8 cellular contexts compared by ENCODE assay signal in genomic region chr10:73644015-73644743, GRCh38. TPM values are rescaled to one million over a fixed set of nuclear protein-coding genes. Genes with fewer than 3 reads are reported as not detected.
DNase-seq lines count a peak whose midpoint lies in the region; ATAC-seq, FAIRE-seq and TF ChIP-seq lines count a peak whose summit lies in the region.

No MANE protein-coding gene starts in this region.

- H3K79me2 ChIP-seq in GM23338 (replicated peaks; ENCODE audit: insufficient read depth) (no peaks in the 10 kb centered on the region), HepG2 (ENCODE audit: insufficient read depth, low read length) (no peaks in the 10 kb centered on the region)

- BruUV-seq in HepG2 (replicated peaks; lab: Mats Ljungman, UMichigan): no TSS peak

- no peaks in the 10 kb centered on the region; the same call in 2 of the 3 replicates for H3K36me3 Mint-ChIP-seq in GM23338 (ENCODE audit: low read depth)

- H3K9me2 ChIP-seq in GM23338 (ENCODE audit: insufficient read depth): no peaks in the 10 kb centered on the region

- H3K4me1 ChIP-seq in GM23338 (ENCODE audit: insufficient read depth) (peaks cover 9% of the 10 kb centered on the region), colonic mucosa (peaks cover 4% of the 10 kb centered on the region), HepG2 (ENCODE audit: insufficient read depth, low read length) (peaks cover 19% of the 10 kb centered on the region)

- no peak overlapping the region for H3K4me3 ChIP-seq in GM23338
- H3K4me3 ChIP-seq in colonic mucosa: no peak overlapping the region
- H3K4me3 ChIP-seq in HepG2 (replicated peaks in 1 of 3; ENCODE audit: insufficient read depth in 1 of 3, low read depth in 2 of 3, low read length in 3 of 3): no peak overlapping the region

- peak; percentile 87 for TF ChIP-seq RAD21 in HepG2 (CRISPR knock-in tag; IDR thresholded peaks at IDR 0.05)

- H3K4me1 Mint-ChIP-seq in GM23338: peaks cover 20% of the 10 kb centered on the region

- H3K9me3 Mint-ChIP-seq in GM23338: no peaks in the 10 kb centered on the region; the same call in 2 of the 3 replicates

- in situ Hi-C loops in HepG2 (cut with HindIII; ENCODE audit: extremely low pct_ligation_motif_present, low pct_unique_long_range_greater_than_20kb): loop anchor here (5.0 to 25.0 kb wide), 2 partner anchors 117 to 382 kb away; partner anchors contain the start of gene MRPS16

- H3F3A ChIP-seq in GM23338 (replicated peaks; ENCODE audit: low read depth): peaks cover 6% of the 10 kb centered on the region; the same call in 1 of the 2 replicates

- H3K27me3 ChIP-seq in GM23338 (ENCODE audit: insufficient read depth): no peaks in the 10 kb centered on the region
- no peaks in the 10 kb centered on the region for H3K27me3 ChIP-seq in colonic mucosa
- peaks cover 1 to 19% of the 10 kb centered on the region in 2 experiments; a peak in 3 of 5 replicates for H3K27me3 ChIP-seq in HepG2 (ENCODE audit: control insufficient read depth in 1 of 2, insufficient read depth in 2 of 2, low read length in 2 of 2)

- H3K4me2 ChIP-seq in GM23338: no peak overlapping the region
- H3K4me2 ChIP-seq in HepG2 (ENCODE audit: low read depth, low read length): no peak overlapping the region

- no peak for TF ChIP-seq POLR2A in HepG2 (IDR thresholded peaks at IDR 0.05; ENCODE audit: insufficient read depth in 1 of 2, low read depth in 2 of 2, low read length in 2 of 2)

- H2AFZ ChIP-seq in GM23338 (peak overlapping the region; percentile 64; the same call in 1 of the 2 replicates), HepG2 (ENCODE audit: low read length) (no peak overlapping the region)

- no peak overlapping the region for H3K27ac Mint-ChIP-seq in GM23338

- no peak overlapping the region for H3K27ac ChIP-seq in GM23338 (ENCODE audit: low read depth)
- H3K27ac ChIP-seq in colonic mucosa: no peak overlapping the region
- no peak overlapping the region for H3K27ac ChIP-seq in HepG2 (ENCODE audit: extremely low read length, insufficient read depth, low read length)

- H4K20me1 ChIP-seq in GM23338 (replicated peaks; ENCODE audit: insufficient read depth): no peaks in the 10 kb centered on the region
- H4K20me1 ChIP-seq in HepG2 (ENCODE audit: insufficient read depth, low read length): no peaks in the 10 kb centered on the region

- no peak overlapping the region for H3K4me3 Mint-ChIP-seq in GM23338

- no peaks in the 10 kb centered on the region for H3K36me3 ChIP-seq in GM23338 (ENCODE audit: insufficient read depth)
- H3K36me3 ChIP-seq in colonic mucosa: no peaks in the 10 kb centered on the region
- H3K36me3 ChIP-seq in HepG2 (replicated peaks in 1 of 2; ENCODE audit: control insufficient read depth in 1 of 2, insufficient read depth in 2 of 2, low read length in 2 of 2): no peaks in the 10 kb centered on the region

- TF ChIP-seq EP300 in HepG2 (IDR thresholded peaks at IDR 0.05; ENCODE audit: low read depth in 2 of 2, low read length in 2 of 2) (no peak), HepG2 (CRISPR knock-in tag; IDR thresholded peaks at IDR 0.05; ENCODE audit: borderline replicate concordance) (no peak)

- FAIRE-seq in HepG2 (lab: Jason Lieb, UNC): peak; percentile 50

- no peaks in the 10 kb centered on the region for H3K9me3 ChIP-seq in colonic mucosa
- no peaks in the 10 kb centered on the region for H3K9me3 ChIP-seq in HepG2 (ENCODE audit: low read length)

- CTCF ChIA-PET in HepG2 (lab: Yijun Ruan, JAX; ENCODE audit: low intra/inter-chr PET ratio, low total read pairs): interaction anchor here (0.6 to 3.9 kb wide), 2 partner anchors 115 to 149 kb away, joined by 3 to 85 read pairs; no protein-coding TSS in a partner anchor

- TF ChIP-seq CTCF in GM23338 (conservative IDR thresholded peaks at IDR 0.05; ENCODE audit: low read depth in 2 of 2) (peak; percentile 92 to 96), colonic mucosa (IDR thresholded peaks at IDR 0.05) (peak; percentile 84), HepG2 (CRISPR knock-in tag; IDR thresholded peaks at IDR 0.05) (peak; percentile 87)

- intact Hi-C loops in colonic mucosa (cut with DNase I) (loop anchor here (1.0 kb wide), 1 partner anchor 115 kb away; no protein-coding TSS in a partner anchor), HepG2 (cut with micrococcal nuclease; ENCODE audit: unreplicated experiment) (loop anchor here (1.0 to 5.0 kb wide), 2 partner anchors 115 to 232 kb away; partner anchors contain the start of gene ANXA7)

- DNase-seq in CD1c-positive myeloid dendritic cell (ENCODE audit: extremely low spot score) (peak; percentile 70), GM23338 (ENCODE audit: low spot score) (peak; percentile 89), NCI-H2227 treated with DMSO at 0.1 percent for 48 hours (lab: John Stamatoyannopoulos, UW) (peak; percentile 51), colonic mucosa (peak; percentile 59), HepG2 (ENCODE audit: low spot score) (peak; percentile 50)
- DNase-seq in activated CD4-positive, alpha-beta T cell treated with anti-CD3 and anti-CD28 coated beads for 1 hour: peak; percentile 27
- DNase-seq in stimulated activated CD8-positive, alpha-beta memory T cell treated with anti-CD3 and anti-CD28 coated beads, Interleukin-4, amount 100 ng/mL, for 48 hours: peak; percentile 48

- WGBS in HepG2 (ENCODE audit: low lambda C conversion rate): 13% methylated on average over 5 of the region's 5 CpGs

- H3K27me3 Mint-ChIP-seq in GM23338 (ENCODE audit: insufficient read depth, low read depth, poor library complexity): peaks cover 14% of the 10 kb centered on the region

- ATAC-seq in GM23338 (peak; percentile 15), HepG2 (peak; percentile 56), HG03439 (IDR thresholded peaks at IDR 0.05; ENCODE audit: unreplicated experiment) (no peak)

- POLR2A ChIA-PET in HepG2 (lab: Yijun Ruan, JAX): interaction anchor here (0.6 kb wide), 1 partner anchor 19 kb away, joined by 3 read pairs; no protein-coding TSS in a partner anchor

- H3K9ac ChIP-seq in colonic mucosa (ENCODE audit: low read depth in 2 of 2, low read length in 2 of 2): no peak overlapping the region
- H3K9ac ChIP-seq in HepG2 (ENCODE audit: insufficient read depth, low read depth, low read length): no peak overlapping the region

RNA-seq across cellular contexts. Expression of gene MYOZ1, which starts 2.9 kb away (rescaled TPM):
- 2.4 and 3.2 TPM in 2 replicates for total RNA-seq in GM23338 (2014; rRNA removed; shearing (Covaris generic))
- polyA plus RNA-seq in GM23338 (2016; fragmentation: Nextera tagmentation; extraction: Ambion mirVana): 1.9 and 2.7 TPM in 2 replicates
- total RNA-seq in colonic mucosa: not detected
- not detected in 2 replicates for total RNA-seq in HepG2 (2016; rRNA removed; fragmentation: Illumina TruSeq; extraction: Trizol)
- not detected in 2 replicates for total RNA-seq in HepG2 (2016; cell fraction: cytosol; rRNA removed; fragmentation: Illumina TruSeq; extraction: Trizol; ENCODE audit: low read depth)
- total RNA-seq in HepG2 (2016; cell fraction: insoluble cytoplasmic fraction; rRNA removed; fragmentation: Illumina TruSeq; extraction: Trizol): not detected in 2 replicates
- not detected in 2 replicates for total RNA-seq in HepG2 (2016; cell fraction: membrane; rRNA removed; fragmentation: Illumina TruSeq; extraction: Trizol)
- total RNA-seq in HepG2 (2016; cell fraction: nucleus; rRNA removed; fragmentation: Illumina TruSeq; extraction: Trizol): not detected in 2 replicates
- not detected in 2 replicates for polyA plus RNA-seq in HepG2 (2011; rRNA removed)
- polyA plus RNA-seq in HepG2 (2011; cell fraction: cytosol; rRNA removed): not detected in 2 replicates
- polyA plus RNA-seq in HepG2 (2011; cell fraction: nucleus; rRNA removed): not detected in 2 replicates
- not detected in 2 replicates for polyA plus RNA-seq in HepG2 (2012)
- polyA plus RNA-seq in HepG2 (2016; cell fraction: cytosol; fragmentation: Illumina TruSeq; extraction: Trizol; ENCODE audit: low read depth): not detected in 2 replicates
- polyA plus RNA-seq in HepG2 (2016; cell fraction: insoluble cytoplasmic fraction; fragmentation: Illumina TruSeq; extraction: Trizol; ENCODE audit: low read depth): not detected in 2 replicates
- polyA plus RNA-seq in HepG2 (2016; cell fraction: membrane; fragmentation: Illumina TruSeq; extraction: Trizol; ENCODE audit: low read depth): not detected in 2 replicates
- not detected in 2 replicates for polyA plus RNA-seq in HepG2 (2016; cell fraction: nucleus; fragmentation: Illumina TruSeq; extraction: Trizol; ENCODE audit: insufficient read depth, low read depth)
- polyA minus RNA-seq in HepG2 (2011; rRNA and poly(A)+ RNA removed; ENCODE audit: low replicate concordance): not detected in 2 replicates
- not detected in 2 replicates for polyA minus RNA-seq in HepG2 (2011; cell fraction: cytosol; rRNA and poly(A)+ RNA removed)
- not detected in 2 replicates for polyA minus RNA-seq in HepG2 (2011; cell fraction: nucleus; rRNA and poly(A)+ RNA removed)

RNA-seq across cellular contexts. Expression of gene SYNPO2L, which starts 11.7 kb away (rescaled TPM):
- total RNA-seq in GM23338 (2014; rRNA removed; shearing (Covaris generic)): 0.08 TPM in 1 of 2 replicates, not detected in the other
- polyA plus RNA-seq in GM23338 (2016; fragmentation: Nextera tagmentation; extraction: Ambion mirVana) (0.16 and 0.57 TPM in 2 replicates), HepG2 (2011; rRNA removed) (not detected in 2 replicates)
- total RNA-seq in colonic mucosa (under 1 TPM in 1 of 2 donors, not detected in 1; 0.05 TPM), HepG2 (2016; rRNA removed; fragmentation: Illumina TruSeq; extraction: Trizol) (not detected in 2 replicates)
- total RNA-seq in HepG2 (2016; cell fraction: cytosol; rRNA removed; fragmentation: Illumina TruSeq; extraction: Trizol; ENCODE audit: low read depth): not detected in 2 replicates
- not detected in 2 replicates for total RNA-seq in HepG2 (2016; cell fraction: insoluble cytoplasmic fraction; rRNA removed; fragmentation: Illumina TruSeq; extraction: Trizol)
- total RNA-seq in HepG2 (2016; cell fraction: membrane; rRNA removed; fragmentation: Illumina TruSeq; extraction: Trizol): not detected in 2 replicates
- not detected in 2 replicates for total RNA-seq in HepG2 (2016; cell fraction: nucleus; rRNA removed; fragmentation: Illumina TruSeq; extraction: Trizol)
- polyA plus RNA-seq in HepG2 (2011; cell fraction: cytosol; rRNA removed): not detected in 2 replicates
- 0.05 TPM in 1 of 2 replicates, not detected in the other for polyA plus RNA-seq in HepG2 (2011; cell fraction: nucleus; rRNA removed)
- not detected in 2 replicates for polyA plus RNA-seq in HepG2 (2012)
- not detected in 2 replicates for polyA plus RNA-seq in HepG2 (2016; cell fraction: cytosol; fragmentation: Illumina TruSeq; extraction: Trizol; ENCODE audit: low read depth)
- not detected in 2 replicates for polyA plus RNA-seq in HepG2 (2016; cell fraction: insoluble cytoplasmic fraction; fragmentation: Illumina TruSeq; extraction: Trizol; ENCODE audit: low read depth)
- not detected in 2 replicates for polyA plus RNA-seq in HepG2 (2016; cell fraction: membrane; fragmentation: Illumina TruSeq; extraction: Trizol; ENCODE audit: low read depth)
- 0.11 TPM in 1 of 2 replicates, not detected in the other for polyA plus RNA-seq in HepG2 (2016; cell fraction: nucleus; fragmentation: Illumina TruSeq; extraction: Trizol; ENCODE audit: insufficient read depth, low read depth)
- not detected in 2 replicates for polyA minus RNA-seq in HepG2 (2011; rRNA and poly(A)+ RNA removed; ENCODE audit: low replicate concordance)
- not detected in 2 replicates for polyA minus RNA-seq in HepG2 (2011; cell fraction: cytosol; rRNA and poly(A)+ RNA removed)
- polyA minus RNA-seq in HepG2 (2011; cell fraction: nucleus; rRNA and poly(A)+ RNA removed): not detected in 2 replicates

RNA-seq across cellular contexts. Expression of gene USP54, which starts 53.0 kb away (rescaled TPM):
- total RNA-seq in GM23338 (2014; rRNA removed; shearing (Covaris generic)): 27.4 and 29.2 TPM in 2 replicates
- polyA plus RNA-seq in GM23338 (2016; fragmentation: Nextera tagmentation; extraction: Ambion mirVana): 12.8 and 15.1 TPM in 2 replicates
- total RNA-seq in colonic mucosa: 100 to 1,000 TPM in 1 of 2 donors, 10 to 100 TPM in 1; 70.8 to 151 TPM
- 18.1 and 20.2 TPM in 2 replicates for total RNA-seq in HepG2 (2016; rRNA removed; fragmentation: Illumina TruSeq; extraction: Trizol)
- total RNA-seq in HepG2 (2016; cell fraction: cytosol; rRNA removed; fragmentation: Illumina TruSeq; extraction: Trizol; ENCODE audit: low read depth): 11.3 and 14.3 TPM in 2 replicates
- 17.6 and 24.1 TPM in 2 replicates for total RNA-seq in HepG2 (2016; cell fraction: insoluble cytoplasmic fraction; rRNA removed; fragmentation: Illumina TruSeq; extraction: Trizol)
- total RNA-seq in HepG2 (2016; cell fraction: membrane; rRNA removed; fragmentation: Illumina TruSeq; extraction: Trizol): 13.5 and 16.9 TPM in 2 replicates
- 21.2 and 23.4 TPM in 2 replicates for total RNA-seq in HepG2 (2016; cell fraction: nucleus; rRNA removed; fragmentation: Illumina TruSeq; extraction: Trizol)
- 16.1 and 25.0 TPM in 2 replicates for polyA plus RNA-seq in HepG2 (2011; rRNA removed)
- 10.3 and 14.4 TPM in 2 replicates for polyA plus RNA-seq in HepG2 (2011; cell fraction: cytosol; rRNA removed)
- 15.2 and 17.5 TPM in 2 replicates for polyA plus RNA-seq in HepG2 (2011; cell fraction: nucleus; rRNA removed)
- 9.0 and 10.2 TPM in 2 replicates for polyA plus RNA-seq in HepG2 (2012)
- polyA plus RNA-seq in HepG2 (2016; cell fraction: cytosol; fragmentation: Illumina TruSeq; extraction: Trizol; ENCODE audit: low read depth): 0.40 and 0.62 TPM in 2 replicates
- 8.0 and 9.7 TPM in 2 replicates for polyA plus RNA-seq in HepG2 (2016; cell fraction: insoluble cytoplasmic fraction; fragmentation: Illumina TruSeq; extraction: Trizol; ENCODE audit: low read depth)
- 1.5 and 2.1 TPM in 2 replicates for polyA plus RNA-seq in HepG2 (2016; cell fraction: membrane; fragmentation: Illumina TruSeq; extraction: Trizol; ENCODE audit: low read depth)
- 18.9 and 21.0 TPM in 2 replicates for polyA plus RNA-seq in HepG2 (2016; cell fraction: nucleus; fragmentation: Illumina TruSeq; extraction: Trizol; ENCODE audit: insufficient read depth, low read depth)
- 35.8 and 39.2 TPM in 2 replicates for polyA minus RNA-seq in HepG2 (2011; rRNA and poly(A)+ RNA removed; ENCODE audit: low replicate concordance)
- 9.8 and 12.8 TPM in 2 replicates for polyA minus RNA-seq in HepG2 (2011; cell fraction: cytosol; rRNA and poly(A)+ RNA removed)
- polyA minus RNA-seq in HepG2 (2011; cell fraction: nucleus; rRNA and poly(A)+ RNA removed): 24.6 and 31.2 TPM in 2 replicates

RNA-seq across cellular contexts. Expression of gene AGAP5, which starts 53.7 kb away (rescaled TPM):
- 5.3 and 6.7 TPM in 2 replicates for total RNA-seq in GM23338 (2014; rRNA removed; shearing (Covaris generic))
- 4.3 and 5.0 TPM in 2 replicates for polyA plus RNA-seq in GM23338 (2016; fragmentation: Nextera tagmentation; extraction: Ambion mirVana)
- 1 to 10 TPM; 4.8 to 8.2 TPM for total RNA-seq in colonic mucosa
- 2.4 and 5.3 TPM in 2 replicates for total RNA-seq in HepG2 (2016; rRNA removed; fragmentation: Illumina TruSeq; extraction: Trizol)
- total RNA-seq in HepG2 (2016; cell fraction: cytosol; rRNA removed; fragmentation: Illumina TruSeq; extraction: Trizol; ENCODE audit: low read depth): 11.4 and 13.8 TPM in 2 replicates
- total RNA-seq in HepG2 (2016; cell fraction: insoluble cytoplasmic fraction; rRNA removed; fragmentation: Illumina TruSeq; extraction: Trizol): 2.6 and 5.2 TPM in 2 replicates
- 6.0 and 7.5 TPM in 2 replicates for total RNA-seq in HepG2 (2016; cell fraction: membrane; rRNA removed; fragmentation: Illumina TruSeq; extraction: Trizol)
- total RNA-seq in HepG2 (2016; cell fraction: nucleus; rRNA removed; fragmentation: Illumina TruSeq; extraction: Trizol): 7.7 and 8.0 TPM in 2 replicates
- 7.9 and 8.7 TPM in 2 replicates for polyA plus RNA-seq in HepG2 (2011; rRNA removed)
- polyA plus RNA-seq in HepG2 (2011; cell fraction: cytosol; rRNA removed): 2.3 and 2.9 TPM in 2 replicates
- polyA plus RNA-seq in HepG2 (2011; cell fraction: nucleus; rRNA removed): 29.4 and 34.8 TPM in 2 replicates
- polyA plus RNA-seq in HepG2 (2012): 4.3 and 4.9 TPM in 2 replicates
- polyA plus RNA-seq in HepG2 (2016; cell fraction: cytosol; fragmentation: Illumina TruSeq; extraction: Trizol; ENCODE audit: low read depth): 0.55 and 0.72 TPM in 2 replicates
- polyA plus RNA-seq in HepG2 (2016; cell fraction: insoluble cytoplasmic fraction; fragmentation: Illumina TruSeq; extraction: Trizol; ENCODE audit: low read depth): 0.89 and 2.3 TPM in 2 replicates
- polyA plus RNA-seq in HepG2 (2016; cell fraction: membrane; fragmentation: Illumina TruSeq; extraction: Trizol; ENCODE audit: low read depth): 0.94 and 1.8 TPM in 2 replicates
- 25.7 and 29.4 TPM in 2 replicates for polyA plus RNA-seq in HepG2 (2016; cell fraction: nucleus; fragmentation: Illumina TruSeq; extraction: Trizol; ENCODE audit: insufficient read depth, low read depth)
- 2.0 and 5.8 TPM in 2 replicates for polyA minus RNA-seq in HepG2 (2011; rRNA and poly(A)+ RNA removed; ENCODE audit: low replicate concordance)
- polyA minus RNA-seq in HepG2 (2011; cell fraction: cytosol; rRNA and poly(A)+ RNA removed): 2.1 and 2.5 TPM in 2 replicates
- polyA minus RNA-seq in HepG2 (2011; cell fraction: nucleus; rRNA and poly(A)+ RNA removed): 10.9 TPM in 2 replicates

Comparison
In these comparisons a context has a peak if more than half of its experiments do, and no peak if none do; other contexts are left out.
1. DNase-seq: peak in every context shown above with its lines; median percentile 89 in GM23338; 70 in CD1c-positive myeloid dendritic cell; 59 in colonic mucosa; 51 in NCI-H2227 treated with DMSO at 0.1 percent for 48 hours; 50 in HepG2; 48 in stimulated activated CD8-positive, alpha-beta memory T cell treated with anti-CD3 and anti-CD28 coated beads, Interleukin-4, amount 100 ng/mL, for 48 hours; 27 in activated CD4-positive, alpha-beta T cell treated with anti-CD3 and anti-CD28 coated beads for 1 hour.